7 cellular contexts compared by ENCODE assay signal in genomic region chr10:89702121-89702480, GRCh38. TPM values are rescaled to one million over a fixed set of nuclear protein-coding genes. Genes with fewer than 3 reads are reported as not detected.
DNase-seq lines count a peak whose midpoint lies in the region; ATAC-seq and TF ChIP-seq lines count a peak whose summit lies in the region.

No MANE protein-coding gene starts in this region.

- peak overlapping the region; percentile 93 for H3K4me3 ChIP-seq in Loucy (ENCODE audit: low read length, poor library complexity, severe bottlenecking)
- peak overlapping the region in 1 of 3 donors; percentile 58 for H3K4me3 ChIP-seq in thyroid gland (replicated peaks in 1 of 3)

- H2AFZ ChIP-seq in Loucy (ENCODE audit: low read length): peak overlapping the region; percentile 88; the same call in 1 of the 2 replicates

- H3K36me3 ChIP-seq in ES-I3 (ENCODE audit: insufficient read depth, low read length) (0 out of 2 replicates have a peak, but pooled peaks cover 2% of the 10 kb centered on the region), Loucy (ENCODE audit: insufficient read depth, low read length) (no peaks in the 10 kb centered on the region), thyroid gland (no peaks in the 10 kb centered on the region)

- H3K9me2 ChIP-seq in Loucy (replicated peaks; ENCODE audit: low read depth, low read length): no peaks in the 10 kb centered on the region

- H3K9ac ChIP-seq in ES-I3 (ENCODE audit: low read depth, low read length) (peak overlapping the region; percentile 84), Loucy (ENCODE audit: low read depth, low read length, poor library complexity, severe bottlenecking) (peak overlapping the region; percentile 90)

- no peaks in the 10 kb centered on the region for H3F3A ChIP-seq in Loucy (ENCODE audit: low read depth)

- peaks cover 27% of the 10 kb centered on the region for H4K20me1 ChIP-seq in Loucy (ENCODE audit: insufficient read depth, low read length, poor library complexity, severe bottlenecking)

- ATAC-seq in stimulated activated naive CD8-positive, alpha-beta T cell treated with anti-CD3 and anti-CD28 coated beads, Interleukin-15, Interleukin-2, amounts not matched to agents 100 U/mL and 50 U/mL, for 24 hours: peak; percentile 24
- ATAC-seq in HG02763 (IDR thresholded peaks at IDR 0.05; ENCODE audit: unreplicated experiment): no peak

- no peak for TF ChIP-seq CTCF in Loucy (conservative IDR thresholded peaks at IDR 0.05; ENCODE audit: low read length)
- TF ChIP-seq CTCF in thyroid gland (IDR thresholded peaks at IDR 0.05): no peak

- DNase-seq in activated T-helper 1 cell treated with Interleukin-2 at 50 U/mL for 16 hours (ENCODE audit: low read depth): peak; percentile 0
- peak; percentile 11 for DNase-seq in iPS-NIHi11 (ENCODE audit: low spot score)
- DNase-seq in stimulated activated naive CD8-positive, alpha-beta T cell treated with anti-CD3 and anti-CD28 coated beads, Interleukin-15, Interleukin-2, amounts not matched to agents 100 U/mL and 50 U/mL, for 24 hours: peak; percentile 25
- no peak for DNase-seq in thyroid gland

- H3K9me3 ChIP-seq in ES-I3 (ENCODE audit: control insufficient read depth, insufficient read depth, low read length): no peaks in the 10 kb centered on the region
- no peaks in the 10 kb centered on the region for H3K9me3 ChIP-seq in Loucy (ENCODE audit: insufficient read depth, low read depth, low read length)
- H3K9me3 ChIP-seq in thyroid gland: no peaks in the 10 kb centered on the region

- H3K27me3 ChIP-seq in Loucy (ENCODE audit: insufficient read depth, low read length, poor library complexity, severe bottlenecking): no peaks in the 10 kb centered on the region
- H3K27me3 ChIP-seq in thyroid gland: no peaks in the 10 kb centered on the region

- peaks cover 11% of the 10 kb centered on the region for H3K4me1 ChIP-seq in ES-I3 (ENCODE audit: insufficient read depth, low read length)
- peaks cover 54% of the 10 kb centered on the region for H3K4me1 ChIP-seq in Loucy (ENCODE audit: insufficient read depth, low read length, poor library complexity, severe bottlenecking)
- peaks cover 9 to 18% of the 10 kb centered on the region in 2 donors for H3K4me1 ChIP-seq in thyroid gland

- TF ChIP-seq POLR2A in thyroid gland (IDR thresholded peaks at IDR 0.05): no peak

- 8 to 9% methylated on average over 7 of the region's 7 CpGs for WGBS in thyroid gland, 2 donors

- intact Hi-C loops in thyroid gland (cut with DNase I): loop anchor here (5.0 kb wide), 1 partner anchor 275 kb away; no protein-coding TSS in a partner anchor

- peaks cover 57% of the 10 kb centered on the region for H3K79me2 ChIP-seq in Loucy (ENCODE audit: insufficient read depth, low read length)

- no peak overlapping the region for H3K27ac ChIP-seq in thyroid gland

- H3K4me2 ChIP-seq in Loucy (ENCODE audit: low read depth, low read length, poor library complexity, severe bottlenecking): peak overlapping the region; percentile 94

RNA-seq across cellular contexts. Expression of gene KIF20B, which starts 0.7 kb away (rescaled TPM):
- total RNA-seq in thyroid gland: 1 to 10 TPM; 3.8 to 6.2 (median 4.5) TPM

RNA-seq across cellular contexts. Expression of gene PANK1, which starts 57.1 kb away (rescaled TPM):
- total RNA-seq in thyroid gland: 10 to 100 TPM; 20.6 to 40.6 (median 26.9) TPM

Comparison
In these comparisons a context has a peak if more than half of its experiments do, and no peak if none do; other contexts are left out.
1. DNase-seq: peak in activated T-helper 1 cell treated with Interleukin-2 at 50 U/mL for 16 hours (single experiment), iPS-NIHi11 (single experiment) and stimulated activated naive CD8-positive, alpha-beta T cell treated with anti-CD3 and anti-CD28 coated beads, Interleukin-15, Interleukin-2, amounts not matched to agents 100 U/mL and 50 U/mL, for 24 hours (single experiment); none in thyroid gland (0 of 2).